In genomic region chr16:2121853-2122252, GRCh38 we compare ENCODE assay signal across 12 cellular contexts. TPM values are rescaled to one million over a fixed set of nuclear protein-coding genes. Genes with fewer than 3 reads are reported as not detected.
DNase-seq lines count a peak whose midpoint lies in the region; ATAC-seq and TF ChIP-seq lines count a peak whose summit lies in the region.
"Had no signal": no experiment of that assay in that cellular context is flagged by ENCODE, and none has a peak within 500 bp of the region (broad histone marks: within the 10 kb centered on the region; RNA-seq: fewer than 3 reads in every experiment).

No MANE protein-coding gene starts in this region.

- peaks cover 0 to 96% (median 64%) of the 10 kb centered on the region in 3 donors for H3K4me1 ChIP-seq in gastroesophageal sphincter
- H3K4me1 ChIP-seq in uterus, result peaks cover 0 to 36% of the 10 kb centered on the region in 2 donors

- TF ChIP-seq POLR2A in gastroesophageal sphincter (IDR thresholded peaks at IDR 0.05) (no peak), uterus (IDR thresholded peaks at IDR 0.05) (no peak)

- TF ChIP-seq EP300 in gastroesophageal sphincter (IDR thresholded peaks at IDR 0.05), result no peak

- H3K9me3 ChIP-seq in gastroesophageal sphincter (no peaks in the 10 kb centered on the region), uterus (no peaks in the 10 kb centered on the region)

- ATAC-seq in gastroesophageal sphincter, result no peak

- H3K27me3 ChIP-seq in gastroesophageal sphincter, result no peaks in the 10 kb centered on the region
- no peaks in the 10 kb centered on the region for H3K27me3 ChIP-seq in uterus

- intact Hi-C loops in uterus (cut with DNase I; ENCODE audit: low total_unique reads), result no loop called here

- H3K36me3 ChIP-seq in gastroesophageal sphincter, result no peaks in the 10 kb centered on the region
- H3K36me3 ChIP-seq in uterus, result no peaks in the 10 kb centered on the region

- H3K27ac ChIP-seq in gastroesophageal sphincter (peak overlapping the region; percentile 97 to 99 (median 98)), uterus (peak overlapping the region; percentile 98)

- H3K4me3 ChIP-seq in gastroesophageal sphincter (peak overlapping the region; percentile 15 to 53), uterus (peak overlapping the region; percentile 8 to 29)

- TF ChIP-seq CTCF in gastroesophageal sphincter (IDR thresholded peaks at IDR 0.05) (no peak), uterus (IDR thresholded peaks at IDR 0.05) (no peak)

- no CpG with 5 or more reads among the region's 19 CpGs for WGBS in gastroesophageal sphincter (ENCODE audit: low coverage in 1 of 2), 2 donors

- DNase-seq in NCI-H1092 (lab: John Stamatoyannopoulos, UW) (peak; percentile 9), NCI-H1092 treated with DMSO at 0.1 percent for 48 hours (lab: John Stamatoyannopoulos, UW) (no peak), nucleus accumbens (lab: John Stamatoyannopoulos, UW) (peak in 34 of 56 donors; percentile 4 to 69 (median 34)), uterus (peak; percentile 50 to 53), AML-193 (lab: John Stamatoyannopoulos, UW) (no peak), hepatic stellate cell (ENCODE audit: low spot score) (no peak), AG08395 (ENCODE audit: low spot score) (no peak)
- DNase-seq: 8988T; activated CD8-positive, alpha-beta memory T cell treated with anti-CD3 and anti-CD28 coated beads, Interleukin-2, amount 10 ng/mL, durations not matched to agents 7 days and 5 days; COR-L47; stimulated activated naive CD8-positive, alpha-beta T cell treated with anti-CD3 and anti-CD28 coated beads, Interleukin-15, Interleukin-2, amounts not matched to agents 100 U/mL and 50 U/mL, for 24 hours had no signal

RNA-seq across cellular contexts. Expression of gene PKD1, which starts 13.8 kb away (rescaled TPM):
- total RNA-seq in gastroesophageal sphincter (100 to 1,000 TPM; 181 to 492 (median 352) TPM), uterus (100 to 1,000 TPM; 149 to 383 (median 197) TPM)

RNA-seq across cellular contexts. Expression of gene RAB26, which starts 26.6 kb away (rescaled TPM):
- total RNA-seq in gastroesophageal sphincter (1 to 10 TPM in 1 of 4 donors, under 1 TPM in 1, not detected in 2; 0.39 to 1.0 TPM), uterus (under 1 TPM in 1 of 4 donors, not detected in 3; 0.21 TPM)

RNA-seq across cellular contexts. Expression of gene TRAF7, which starts 33.7 kb away (rescaled TPM):
- total RNA-seq in gastroesophageal sphincter (10 to 100 TPM; 36.3 to 70.1 (median 56.3) TPM), uterus (10 to 100 TPM; 15.3 to 97.1 (median 51.7) TPM)

Comparison
In these comparisons a context has a peak if more than half of its experiments do, and no peak if none do; other contexts are left out.
1. DNase-seq: peak in NCI-H1092 (single experiment), nucleus accumbens (34 of 56) and uterus (2 of 2); none in NCI-H1092 treated with DMSO at 0.1 percent for 48 hours (single experiment), AML-193 (0 of 2), hepatic stellate cell (single experiment) and AG08395 (single experiment).